ENCODE assay signal across 8 cellular contexts in genomic region chr17:80082403-80083135, GRCh38. TPM values are rescaled to one million over a fixed set of nuclear protein-coding genes. Genes with fewer than 3 reads are reported as not detected.
DNase-seq lines count a peak whose midpoint lies in the region; ATAC-seq, FAIRE-seq and TF ChIP-seq lines count a peak whose summit lies in the region.

No MANE protein-coding gene starts in this region.

- no peaks in the 10 kb centered on the region for H3K36me3 ChIP-seq in ascending aorta
- no peaks in the 10 kb centered on the region for H3K36me3 ChIP-seq in small intestine (ENCODE audit: control insufficient read depth in 2 of 2, insufficient read depth in 2 of 2, low read length in 2 of 2)

- H3K4me3 Mint-ChIP-seq in T-helper 17 cell = no peak overlapping the region

- intact Hi-C loops in ascending aorta (cut with DNase I) = no loop called here

- H3K9me3 ChIP-seq in T-helper 17 cell (ENCODE audit: control insufficient read depth, low read length, poor library complexity, severe bottlenecking) = no peaks in the 10 kb centered on the region
- no peaks in the 10 kb centered on the region for H3K9me3 ChIP-seq in ascending aorta
- no peaks in the 10 kb centered on the region for H3K9me3 ChIP-seq in small intestine (ENCODE audit: control insufficient read depth, low read depth)

- H3K27me3 ChIP-seq in ascending aorta = no peaks in the 10 kb centered on the region
- H3K27me3 ChIP-seq in small intestine (ENCODE audit: control insufficient read depth in 2 of 2, insufficient read depth in 2 of 2, low read length in 2 of 2) = no peaks in the 10 kb centered on the region

- peaks cover 0 to 3% of the 10 kb centered on the region in 2 donors for H3K4me1 ChIP-seq in ascending aorta
- peaks cover 0 to 3% of the 10 kb centered on the region in 2 donors for H3K4me1 ChIP-seq in small intestine (ENCODE audit: control insufficient read depth in 2 of 2, insufficient read depth in 1 of 2, low read depth in 1 of 2, low read length in 1 of 2)

- no peaks in the 10 kb centered on the region for H3K36me3 Mint-ChIP-seq in T-helper 17 cell (ENCODE audit: low read depth)

- H3K27ac Mint-ChIP-seq in T-helper 17 cell = no peak overlapping the region

- H3K4me3 ChIP-seq in ascending aorta (peak overlapping the region; percentile 40 to 48), small intestine (ENCODE audit: low read depth in 1 of 2, low read length in 2 of 2) (no peak overlapping the region)

- DNase-seq in GM10266 (ENCODE audit: extremely low spot score) = peak; percentile 79
- peak; percentile 27 to 56 for DNase-seq in NCI-H187 (lab: John Stamatoyannopoulos, UW)
- peak in 2 of 3 donors; percentile 29 to 42 for DNase-seq in T-helper 17 cell
- DNase-seq in ascending aorta (ENCODE audit: low spot score in 2 of 2) = peak in 1 of 2 donors; percentile 83
- peak; percentile 31 to 34 for DNase-seq in hippocampal formation (lab: John Stamatoyannopoulos, UW)
- peak; percentile 63 for DNase-seq in small intestine

- H3K27me3 Mint-ChIP-seq in T-helper 17 cell = peaks cover 13% of the 10 kb centered on the region

- H3K27ac ChIP-seq in ascending aorta (no peak overlapping the region), small intestine (ENCODE audit: low read depth in 1 of 2, low read length in 1 of 2) (no peak overlapping the region)

- ATAC-seq in T-helper 17 cell = peak; percentile 58
- no peak for ATAC-seq in HG03457 (IDR thresholded peaks at IDR 0.05; ENCODE audit: unreplicated experiment)
- ATAC-seq in GM21737 (IDR thresholded peaks at IDR 0.05; ENCODE audit: unreplicated experiment) = no peak

- FAIRE-seq in small intestine (lab: Jason Lieb, UNC) = no peak

- peaks cover 4% of the 10 kb centered on the region for H3K4me1 Mint-ChIP-seq in T-helper 17 cell

- peak; percentile 80 for TF ChIP-seq CTCF in GM10266 (IDR thresholded peaks at IDR 0.05; ENCODE audit: control insufficient read depth, insufficient read depth, low read depth, missing control alignments)
- peak; percentile 56 to 93 (median 77) for TF ChIP-seq CTCF in ascending aorta (IDR thresholded peaks at IDR 0.05)

- 25 to 28% (median 28%) methylated on average over 20 of the region's 20 CpGs for WGBS in small intestine, 3 donors

RNA-seq across cellular contexts. Expression of gene GAA, which starts 18.8 kb away (rescaled TPM):
- total RNA-seq in T-helper 17 cell (10 to 100 TPM; 16.7 to 23.8 TPM), ascending aorta (91.6 TPM)
- polyA plus RNA-seq in small intestine = 10 to 100 TPM; 13.2 to 25.9 (median 16.8) TPM

RNA-seq across cellular contexts. Expression of gene CCDC40, which starts 46.1 kb away (rescaled TPM):
- total RNA-seq in T-helper 17 cell = 1 to 10 TPM; 3.4 to 4.5 TPM
- 5.4 TPM for total RNA-seq in ascending aorta
- polyA plus RNA-seq in small intestine = 1 to 10 TPM in 1 of 3 donors, under 1 TPM in 2; 0.45 to 1.2 (median 0.81) TPM

RNA-seq across cellular contexts. Expression of gene TBC1D16, which starts 46.9 kb away (rescaled TPM):
- total RNA-seq in T-helper 17 cell (1 to 10 TPM; 1.9 to 2.6 TPM), ascending aorta (55.6 TPM)
- polyA plus RNA-seq in small intestine = 10 to 100 TPM in 1 of 3 donors, 1 to 10 TPM in 2; 1.6 to 27.1 (median 3.2) TPM

Comparison
In these comparisons a context has a peak if more than half of its experiments do, and no peak if none do; other contexts are left out.
1. H3K4me3 ChIP-seq: peak in ascending aorta (2 of 2); none in small intestine (0 of 2).
2. RNA of gene TBC1D16, which starts 46.9 kb away (total RNA-seq): 55.6 TPM in ascending aorta (single experiment); 1.9 to 2.6 TPM in T-helper 17 cell; every median in the first group is over 10 times any median in the second.